In genomic region chr1:207680590-207681388, GRCh38 we compare ENCODE assay signal across 16 cellular contexts. TPM values are rescaled to one million over a fixed set of nuclear protein-coding genes. Genes with fewer than 3 reads are reported as not detected.
DNase-seq lines count a peak whose midpoint lies in the region; ATAC-seq and TF ChIP-seq lines count a peak whose summit lies in the region.
"Not testable (repeated sequence)": the region's sequence is repeated elsewhere in the genome, so short reads cannot be mapped to it uniquely, and the experiment has no call there.
"Had no signal": no experiment of that assay in that cellular context is flagged by ENCODE, and none has a peak within 500 bp of the region (broad histone marks: within the 10 kb centered on the region; RNA-seq: fewer than 3 reads in every experiment).

No MANE protein-coding gene starts in this region.

- not testable (repeated sequence) for H3K27ac ChIP-seq in RWPE1, foreskin keratinocyte

- POLR2A ChIA-PET in RWPE1 (lab: Yijun Ruan, JAX; ENCODE audit: low non-redundant PET) = not testable (repeated sequence)

- H3K4me1 ChIP-seq in adipocyte (ENCODE audit: control insufficient read depth, insufficient read depth, low read length); foreskin keratinocyte: not testable (repeated sequence)

- peak; percentile 31 for ATAC-seq in foreskin keratinocyte

- not testable (repeated sequence) for H3K36me3 ChIP-seq in adipocyte (ENCODE audit: control insufficient read depth, insufficient read depth, low read length, severe bottlenecking)

- TF ChIP-seq CTCF in RWPE1 (conservative IDR thresholded peaks at IDR 0.05; ENCODE audit: low read depth); foreskin keratinocyte (conservative IDR thresholded peaks at IDR 0.05): not testable (repeated sequence)

- H3K4me3 ChIP-seq in adipocyte (ENCODE audit: low read length) = not testable (repeated sequence)

- CTCF ChIA-PET in RWPE1 (lab: Yijun Ruan, JAX) = not testable (repeated sequence)

- H3K9me3 ChIP-seq in adipocyte (ENCODE audit: control insufficient read depth, low read length) = not testable (repeated sequence)

- DNase-seq in EH (ENCODE audit: low read depth) (peak; percentile 66), HT1080 (ENCODE audit: low read depth) (peak; percentile 58), RWPE1 (ENCODE audit: low spot score) (peak; percentile 6), adipocyte (ENCODE audit: low read depth) (peak; percentile 68), dedifferentiated amniotic fluid mesenchymal stem cell (ENCODE audit: extremely low spot score) (peak; percentile 31), foreskin keratinocyte (peak; percentile 18), non-pigmented ciliary epithelial cell (ENCODE audit: low read depth) (peak; percentile 41)

- H3K27me3 ChIP-seq in adipocyte (replicated peaks; ENCODE audit: control insufficient read depth, insufficient read depth, low read length); foreskin keratinocyte: not testable (repeated sequence)

- H3K9ac ChIP-seq in adipocyte (ENCODE audit: low read length) = not testable (repeated sequence)

RNA-seq across cellular contexts. Expression of gene CR1L, which starts 35.9 kb away (rescaled TPM):
- total RNA-seq in HT1080 (2014; rRNA removed; shearing (Covaris generic)) = not detected in 2 replicates
- not detected in 2 replicates for polyA plus RNA-seq in HT1080 (2015; cell fraction: cytosol; rRNA removed)
- not detected in 2 replicates for polyA plus RNA-seq in HT1080 (2015; cell fraction: nucleus; rRNA removed)
- not detected in 2 replicates for total RNA-seq in foreskin keratinocyte
- polyA plus RNA-seq in foreskin keratinocyte = not detected in 2 replicates
- total RNA-seq: breast epithelium; CD4-positive, alpha-beta T cell; esophagus mucosa; right atrium auricular region; Right ventricle myocardium superior; transverse colon had no signal
- polyA plus RNA-seq: adipose tissue, neural cell, pancreas had no signal

Comparison
In these comparisons a context has a peak if more than half of its experiments do, and no peak if none do; other contexts are left out.
1. DNase-seq: peak in every context shown above with its lines; median percentile 68 in adipocyte; 66 in EH; 58 in HT1080; 41 in non-pigmented ciliary epithelial cell; 31 in dedifferentiated amniotic fluid mesenchymal stem cell; 18 in foreskin keratinocyte; 6 in RWPE1.